ENCODE assay signal across 19 cellular contexts in genomic region chr15:58703610-58704009, GRCh38. TPM values are rescaled to one million over a fixed set of nuclear protein-coding genes. Genes with fewer than 3 reads are reported as not detected.
DNase-seq lines count a peak whose midpoint lies in the region; ATAC-seq and TF ChIP-seq lines count a peak whose summit lies in the region.
"Had no signal": no experiment of that assay in that cellular context is flagged by ENCODE, and none has a peak within 500 bp of the region (broad histone marks: within the 10 kb centered on the region; RNA-seq: fewer than 3 reads in every experiment).

No MANE protein-coding gene starts in this region.

- intact Hi-C loops in CD4-positive, alpha-beta T cell (cut with DNase I, micrococcal nuclease) = no loop called here
- intact Hi-C loops in activated CD4-positive, alpha-beta memory T cell treated with anti-CD3 and anti-CD28 coated beads for 36 hours (cut with micrococcal nuclease) = no loop called here
- intact Hi-C loops in heart left ventricle (cut with DNase I) = no loop called here

- TF ChIP-seq POLR2A in heart left ventricle (IDR thresholded peaks at IDR 0.05) = no peak

- H3K4me1 Mint-ChIP-seq in CD4-positive, alpha-beta T cell (ENCODE audit: low read depth) = peaks cover 80% of the 10 kb centered on the region
- H3K4me1 Mint-ChIP-seq in activated T-helper 17 cell treated with anti-CD3 and anti-CD28 coated beads, Interleukin-2, amount 50 U/mL, for 72 hours = peaks cover 39% of the 10 kb centered on the region
- H3K4me1 Mint-ChIP-seq in nephron progenitor cell = no peaks in the 10 kb centered on the region
- H3K4me1 Mint-ChIP-seq in activated CD4-positive, alpha-beta memory T cell treated with anti-CD3 and anti-CD28 coated beads for 36 hours (ENCODE audit: low read depth) = peaks cover 59% of the 10 kb centered on the region

- POLR2A ChIA-PET in CD4-positive, alpha-beta T cell (lab: Charles Lee) = no interaction called here
- POLR2A ChIA-PET in activated CD4-positive, alpha-beta memory T cell treated with anti-CD3 and anti-CD28 coated beads for 36 hours (lab: Charles Lee) = no interaction called here

- peak overlapping the region; percentile 62 for H3K27ac Mint-ChIP-seq in CD4-positive, alpha-beta T cell
- no peak overlapping the region for H3K27ac Mint-ChIP-seq in activated T-helper 17 cell treated with anti-CD3 and anti-CD28 coated beads, Interleukin-2, amount 50 U/mL, for 72 hours
- peak overlapping the region; percentile 49 for H3K27ac Mint-ChIP-seq in nephron progenitor cell
- H3K27ac Mint-ChIP-seq in activated CD4-positive, alpha-beta memory T cell treated with anti-CD3 and anti-CD28 coated beads for 36 hours = no peak overlapping the region

- H3K27me3 Mint-ChIP-seq in CD4-positive, alpha-beta T cell = no peaks in the 10 kb centered on the region
- H3K27me3 Mint-ChIP-seq in activated T-helper 17 cell treated with anti-CD3 and anti-CD28 coated beads, Interleukin-2, amount 50 U/mL, for 72 hours = no peaks in the 10 kb centered on the region
- peaks cover 4% of the 10 kb centered on the region for H3K27me3 Mint-ChIP-seq in nephron progenitor cell (ENCODE audit: low read depth, poor library complexity)
- H3K27me3 Mint-ChIP-seq in activated CD4-positive, alpha-beta memory T cell treated with anti-CD3 and anti-CD28 coated beads for 36 hours = no peaks in the 10 kb centered on the region
- H3K27me3 Mint-ChIP-seq: CD4-positive, alpha-beta memory T cell had no signal

- 80 to 91% (median 89%) methylated on average over 4 of the region's 4 CpGs for WGBS in heart left ventricle, 4 donors

- H3K4me3 Mint-ChIP-seq in CD4-positive, alpha-beta T cell = no peak overlapping the region
- H3K4me3 Mint-ChIP-seq in activated T-helper 17 cell treated with anti-CD3 and anti-CD28 coated beads, Interleukin-2, amount 50 U/mL, for 72 hours = peak overlapping the region; percentile 1
- no peak overlapping the region for H3K4me3 Mint-ChIP-seq in nephron progenitor cell
- no peak overlapping the region for H3K4me3 Mint-ChIP-seq in activated CD4-positive, alpha-beta memory T cell treated with anti-CD3 and anti-CD28 coated beads for 36 hours

- H3K27ac ChIP-seq in CD4-positive, alpha-beta T cell (ENCODE audit: low read depth, low read length) = no peak overlapping the region
- H3K27ac ChIP-seq in HL-60 (replicated peaks) (no peak overlapping the region), heart left ventricle (no peak overlapping the region)
- H3K27ac ChIP-seq: body of pancreas, SJSA1, uterus had no signal

- DNase-seq in CD4-positive, alpha-beta T cell = no peak
- peak; percentile 19 to 35 for DNase-seq in HL-60 (ENCODE audit: low read depth in 1 of 2, low spot score in 1 of 2)
- DNase-seq in nephron progenitor cell = no peak
- DNase-seq in activated CD4-positive, alpha-beta memory T cell treated with anti-CD3 and anti-CD28 coated beads for 36 hours = no peak
- no peak for DNase-seq in heart left ventricle
- DNase-seq: activated CD4-positive, alpha-beta T cell treated with anti-CD3 and anti-CD28 coated beads for 48 hours; body of pancreas; CD4-positive, alpha-beta memory T cell; DMS53; glutamatergic neuron; KG1; kidney glomerular epithelial cell; mammary epithelial cell; NCI-H2171; NCI-H524 treated with DMSO at 0.1 percent for 48 hours; uterus had no signal

- no peak overlapping the region for H3K4me3 ChIP-seq in HL-60 (replicated peaks; ENCODE audit: insufficient read depth, low read length)
- no peak overlapping the region for H3K4me3 ChIP-seq in heart left ventricle
- H3K4me3 ChIP-seq: body of pancreas, SJSA1, uterus had no signal

- H3K9me3 ChIP-seq in CD4-positive, alpha-beta T cell (ENCODE audit: control insufficient read depth, low read length) = peaks cover 16% of the 10 kb centered on the region
- peaks cover 0 to 18% (median 7%) of the 10 kb centered on the region in 12 donors for H3K9me3 ChIP-seq in heart left ventricle
- H3K9me3 ChIP-seq: body of pancreas, SJSA1, uterus had no signal

- no peak for ATAC-seq in CD4-positive, alpha-beta T cell (ENCODE audit: poor library complexity)
- ATAC-seq in activated T-helper 17 cell treated with anti-CD3 and anti-CD28 coated beads, Interleukin-2, amount 50 U/mL, for 72 hours (replicated peaks) = peak; percentile 48
- no peak for ATAC-seq in GM21528 (IDR thresholded peaks at IDR 0.05; ENCODE audit: low FRiP score, unreplicated experiment)
- ATAC-seq in heart left ventricle = no peak
- ATAC-seq: body of pancreas had no signal

- peaks cover 87% of the 10 kb centered on the region for H3K36me3 Mint-ChIP-seq in CD4-positive, alpha-beta T cell (ENCODE audit: low read depth)
- H3K36me3 Mint-ChIP-seq in activated T-helper 17 cell treated with anti-CD3 and anti-CD28 coated beads, Interleukin-2, amount 50 U/mL, for 72 hours (ENCODE audit: low read depth) = peaks cover 48% of the 10 kb centered on the region
- peaks cover 85% of the 10 kb centered on the region for H3K36me3 Mint-ChIP-seq in nephron progenitor cell (ENCODE audit: low read depth)
- peaks cover 48% of the 10 kb centered on the region for H3K36me3 Mint-ChIP-seq in activated CD4-positive, alpha-beta memory T cell treated with anti-CD3 and anti-CD28 coated beads for 36 hours

- H3K4me1 ChIP-seq in heart left ventricle = peaks cover 0 to 28% (median 6%) of the 10 kb centered on the region in 12 donors
- H3K4me1 ChIP-seq: body of pancreas, uterus had no signal

- no peak for TF ChIP-seq CTCF in CD4-positive, alpha-beta T cell (IDR thresholded peaks at IDR 0.05)
- no peak for TF ChIP-seq CTCF in HL-60 (IDR thresholded peaks at IDR 0.05; ENCODE audit: insufficient read depth, low read length)
- TF ChIP-seq CTCF in nephron progenitor cell (IDR thresholded peaks at IDR 0.05) = no peak
- no peak for TF ChIP-seq CTCF in heart left ventricle (IDR thresholded peaks at IDR 0.05)

- CTCF ChIA-PET in CD4-positive, alpha-beta T cell (lab: Charles Lee) = no interaction called here
- CTCF ChIA-PET in activated CD4-positive, alpha-beta memory T cell treated with anti-CD3 and anti-CD28 coated beads for 36 hours (lab: Charles Lee) = no interaction called here

- H3K36me3 ChIP-seq in heart left ventricle = peaks cover 0 to 13% (median 4%) of the 10 kb centered on the region in 9 donors
- H3K36me3 ChIP-seq: SJSA1, uterus had no signal

- H3K9me3 Mint-ChIP-seq in CD4-positive, alpha-beta T cell = peaks cover 14% of the 10 kb centered on the region
- H3K9me3 Mint-ChIP-seq in activated T-helper 17 cell treated with anti-CD3 and anti-CD28 coated beads, Interleukin-2, amount 50 U/mL, for 72 hours = peaks cover 4% of the 10 kb centered on the region
- peaks cover 41% of the 10 kb centered on the region for H3K9me3 Mint-ChIP-seq in nephron progenitor cell
- peaks cover 26% of the 10 kb centered on the region for H3K9me3 Mint-ChIP-seq in activated CD4-positive, alpha-beta memory T cell treated with anti-CD3 and anti-CD28 coated beads for 36 hours

- no peaks in the 10 kb centered on the region for H3K27me3 ChIP-seq in CD4-positive, alpha-beta T cell (ENCODE audit: control insufficient read depth, insufficient read depth, low read length)
- H3K27me3 ChIP-seq in HL-60 (ENCODE audit: insufficient read depth, poor library complexity, severe bottlenecking) (no peaks in the 10 kb centered on the region), heart left ventricle (no peaks in the 10 kb centered on the region)
- H3K27me3 ChIP-seq: body of pancreas, SJSA1, uterus had no signal

RNA-seq across cellular contexts. Expression of gene ADAM10, which starts 45.9 kb away (rescaled TPM):
- total RNA-seq in CD4-positive, alpha-beta T cell = 10 to 100 TPM; 70.5 to 80.4 TPM
- total RNA-seq in activated T-helper 17 cell treated with anti-CD3 and anti-CD28 coated beads, Interleukin-2, amount 50 U/mL, for 72 hours = 10 to 100 TPM; 85.3 to 93.0 TPM
- 10 to 100 TPM; 80.1 to 82.3 TPM for total RNA-seq in activated CD4-positive, alpha-beta memory T cell treated with anti-CD3 and anti-CD28 coated beads for 36 hours
- total RNA-seq in heart left ventricle = 100 to 1,000 TPM in 1 of 9 donors, 10 to 100 TPM in 8; 32.9 to 128 (median 74.8) TPM
- polyA plus RNA-seq in heart left ventricle = 10 to 100 TPM in 1 of 2 donors, 1 to 10 TPM in 1; 8.4 to 45.0 TPM

Comparison
In these comparisons a context has a peak if more than half of its experiments do, and no peak if none do; other contexts are left out.
1. DNase-seq: peak in HL-60 (2 of 2); none in CD4-positive, alpha-beta T cell (0 of 10), nephron progenitor cell (single experiment), activated CD4-positive, alpha-beta memory T cell treated with anti-CD3 and anti-CD28 coated beads for 36 hours (single experiment) and heart left ventricle (0 of 5).
2. H3K27ac Mint-ChIP-seq: peak in CD4-positive, alpha-beta T cell (single experiment) and nephron progenitor cell (single experiment); none in activated T-helper 17 cell treated with anti-CD3 and anti-CD28 coated beads, Interleukin-2, amount 50 U/mL, for 72 hours (single experiment) and activated CD4-positive, alpha-beta memory T cell treated with anti-CD3 and anti-CD28 coated beads for 36 hours (single experiment).